ENCODE assay signal across 9 cellular contexts in genomic region chr15:62046064-62046779, GRCh38. TPM values are rescaled to one million over a fixed set of nuclear protein-coding genes. Genes with fewer than 3 reads are reported as not detected.
DNase-seq lines count a peak whose midpoint lies in the region; ATAC-seq and TF ChIP-seq lines count a peak whose summit lies in the region.
"Had no signal": no experiment of that assay in that cellular context is flagged by ENCODE, and none has a peak within 500 bp of the region (broad histone marks: within the 10 kb centered on the region; RNA-seq: fewer than 3 reads in every experiment).

No MANE protein-coding gene starts in this region.

- no peaks in the 10 kb centered on the region for H3K27me3 Mint-ChIP-seq in activated naive CD4-positive, alpha-beta T cell treated with anti-CD3 and anti-CD28 coated beads, Interleukin-2, amount 50 U/mL, for 24 hours
- no peaks in the 10 kb centered on the region for H3K27me3 Mint-ChIP-seq in stimulated activated naive CD8-positive, alpha-beta T cell treated with anti-CD3 and anti-CD28 coated beads, Interleukin-15, Interleukin-2, amounts not matched to agents 100 ng/mL and 50 ng/mL, for 24 hours

- DNase-seq in activated naive CD4-positive, alpha-beta T cell treated with anti-CD3 and anti-CD28 coated beads, Interleukin-2, amount 50 U/mL, for 16 hours: no peak
- no peak for DNase-seq in NCI-H1930 (lab: John Stamatoyannopoulos, UW)
- no peak for DNase-seq in GM19238 (ENCODE audit: insufficient read length, low spot score)
- DNase-seq in left lobe of liver (ENCODE audit: low spot score): no peak

- H4K20me1 ChIP-seq in SU-DHL-6 (ENCODE audit: low read depth, low read length): peaks cover 11% of the 10 kb centered on the region; the same call in 1 of the 2 replicates

- H3K4me3 Mint-ChIP-seq in activated naive CD4-positive, alpha-beta T cell treated with anti-CD3 and anti-CD28 coated beads, Interleukin-2, amount 50 U/mL, for 24 hours: peak overlapping the region; percentile 60
- H3K4me3 Mint-ChIP-seq in stimulated activated naive CD8-positive, alpha-beta T cell treated with anti-CD3 and anti-CD28 coated beads, Interleukin-15, Interleukin-2, amounts not matched to agents 100 ng/mL and 50 ng/mL, for 24 hours: peak overlapping the region; percentile 69

- H3K9ac ChIP-seq in SU-DHL-6 (ENCODE audit: low read length): no peak overlapping the region

- no peak for TF ChIP-seq CTCF in SU-DHL-6 (IDR thresholded peaks at IDR 0.05; ENCODE audit: insufficient read depth, low read length, poor library complexity, severe bottlenecking)

- no peaks in the 10 kb centered on the region for H3K9me2 ChIP-seq in SU-DHL-6 (replicated peaks; ENCODE audit: insufficient read depth, low read length)

- peak overlapping the region; percentile 60 for H3K27ac Mint-ChIP-seq in activated naive CD4-positive, alpha-beta T cell treated with anti-CD3 and anti-CD28 coated beads, Interleukin-2, amount 50 U/mL, for 24 hours
- H3K27ac Mint-ChIP-seq in stimulated activated naive CD8-positive, alpha-beta T cell treated with anti-CD3 and anti-CD28 coated beads, Interleukin-15, Interleukin-2, amounts not matched to agents 100 ng/mL and 50 ng/mL, for 24 hours: peak overlapping the region; percentile 68

- no peaks in the 10 kb centered on the region for H3K27me3 ChIP-seq in SU-DHL-6 (ENCODE audit: low read length)

- peaks cover 6% of the 10 kb centered on the region for H3K36me3 Mint-ChIP-seq in activated naive CD4-positive, alpha-beta T cell treated with anti-CD3 and anti-CD28 coated beads, Interleukin-2, amount 50 U/mL, for 24 hours
- H3K36me3 Mint-ChIP-seq in stimulated activated naive CD8-positive, alpha-beta T cell treated with anti-CD3 and anti-CD28 coated beads, Interleukin-15, Interleukin-2, amounts not matched to agents 100 ng/mL and 50 ng/mL, for 24 hours (ENCODE audit: low read depth): peaks cover 9% of the 10 kb centered on the region

- H3K9me3 ChIP-seq in SU-DHL-6 (ENCODE audit: insufficient read depth, low read length): no peaks in the 10 kb centered on the region

- no peak overlapping the region for H3K4me3 ChIP-seq in SU-DHL-6 (ENCODE audit: insufficient read depth, low read length, poor library complexity, severe bottlenecking)

- peak; percentile 60 for ATAC-seq in HG02852 (IDR thresholded peaks at IDR 0.05; ENCODE audit: unreplicated experiment)
- ATAC-seq in left lobe of liver: no peak

- no peaks in the 10 kb centered on the region for H3K9me3 Mint-ChIP-seq in activated naive CD4-positive, alpha-beta T cell treated with anti-CD3 and anti-CD28 coated beads, Interleukin-2, amount 50 U/mL, for 24 hours
- no peaks in the 10 kb centered on the region for H3K9me3 Mint-ChIP-seq in stimulated activated naive CD8-positive, alpha-beta T cell treated with anti-CD3 and anti-CD28 coated beads, Interleukin-15, Interleukin-2, amounts not matched to agents 100 ng/mL and 50 ng/mL, for 24 hours

- peaks cover 24% of the 10 kb centered on the region for H3K36me3 ChIP-seq in SU-DHL-6 (ENCODE audit: low read length)

- H3K4me2 ChIP-seq in SU-DHL-6 (ENCODE audit: low read depth, low read length, poor library complexity, severe bottlenecking): peak overlapping the region; percentile 70

- H3K27ac ChIP-seq in SU-DHL-6 (ENCODE audit: low read depth, low read length): no peak overlapping the region

- H3K79me2 ChIP-seq in SU-DHL-6 (ENCODE audit: insufficient read depth, low read length): peaks cover 57% of the 10 kb centered on the region

- peaks cover 12% of the 10 kb centered on the region for H3F3A ChIP-seq in SU-DHL-6 (ENCODE audit: insufficient read depth)

- no peak overlapping the region for H2AFZ ChIP-seq in SU-DHL-6 (ENCODE audit: low read depth, low read length, severe bottlenecking)

- H3K4me1 Mint-ChIP-seq in activated naive CD4-positive, alpha-beta T cell treated with anti-CD3 and anti-CD28 coated beads, Interleukin-2, amount 50 U/mL, for 24 hours: peaks cover 41% of the 10 kb centered on the region
- H3K4me1 Mint-ChIP-seq in stimulated activated naive CD8-positive, alpha-beta T cell treated with anti-CD3 and anti-CD28 coated beads, Interleukin-15, Interleukin-2, amounts not matched to agents 100 ng/mL and 50 ng/mL, for 24 hours (ENCODE audit: low read depth): peaks cover 33% of the 10 kb centered on the region

RNA-seq across cellular contexts. Expression of gene VPS13C, which starts 14.0 kb away (rescaled TPM):
- 18.7 TPM for total RNA-seq in left lobe of liver

RNA-seq across cellular contexts. Expression of gene C2CD4A, which starts 20.6 kb away (rescaled TPM):
- 0.50 TPM for total RNA-seq in left lobe of liver
- total RNA-seq: skeletal muscle tissue had no signal
